In the genomic region with DNA sequence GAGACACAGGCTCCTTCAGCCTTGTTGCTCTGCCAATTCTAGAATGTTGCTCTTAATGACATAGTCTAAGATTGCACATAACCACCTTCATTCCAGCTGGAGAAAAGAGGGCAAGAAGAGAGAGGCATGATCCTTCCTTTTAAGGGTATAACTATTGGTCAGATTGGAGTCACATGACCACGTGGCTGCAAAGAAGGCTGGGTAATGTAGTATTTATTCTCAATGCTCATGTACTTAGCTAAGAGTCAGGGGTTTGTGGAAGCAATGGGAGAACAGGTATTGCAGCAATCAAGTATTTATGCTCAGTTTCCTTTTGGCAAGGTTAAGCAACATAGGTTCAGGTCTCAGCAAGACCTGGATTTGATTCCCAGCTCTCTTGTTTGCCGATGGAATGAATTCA, we compare ENCODE assay signal across 18 cellular contexts.
DNase-seq lines count a peak whose midpoint lies in the region; TF ChIP-seq lines count a peak whose summit lies in the region.
"Had no signal": no experiment of that assay in that cellular context is flagged by ENCODE, and none has a peak within 500 bp of the region (broad histone marks: within the 10 kb centered on the region; RNA-seq: fewer than 3 reads in every experiment).

No MANE protein-coding gene starts in this region.

- no peak overlapping the region for H3K27ac ChIP-seq in iPS DF 6.9 (ENCODE audit: low read length)
- H3K27ac ChIP-seq: BLaER1, upper lobe of left lung had no signal

- no peaks in the 10 kb centered on the region for H3K4me1 ChIP-seq in iPS DF 6.9 (ENCODE audit: control insufficient read depth, insufficient read depth, low read length)
- H3K4me1 ChIP-seq: BLaER1, upper lobe of left lung had no signal

- in situ Hi-C loops in T47D (cut with HindIII; ENCODE audit: low pct_unique_long_range_greater_than_20kb, low sequenced_read_pairs) (no loop called here), G401 (cut with HindIII; ENCODE audit: low sequenced_read_pairs) (no loop called here)

- no peaks in the 10 kb centered on the region for H3K36me3 ChIP-seq in H7 (replicated peaks; ENCODE audit: control insufficient read depth, insufficient read depth, low read length)
- H3K36me3 ChIP-seq in iPS DF 6.9 (ENCODE audit: control insufficient read depth, insufficient read depth, low read length) = no peaks in the 10 kb centered on the region
- H3K36me3 ChIP-seq: BLaER1, upper lobe of left lung had no signal

- no peak for TF ChIP-seq CTCF in NB4 (IDR thresholded peaks at IDR 0.05; ENCODE audit: low read depth, low read length)

- no peak for TF ChIP-seq POLR2A in NB4 (IDR thresholded peaks at IDR 0.05; ENCODE audit: extremely low read depth, insufficient read length)

- no peaks in the 10 kb centered on the region for H3K9me3 ChIP-seq in iPS DF 6.9 (ENCODE audit: control insufficient read depth, insufficient read depth, low read length)
- H3K9me3 ChIP-seq: BLaER1, upper lobe of left lung had no signal

- DNase-seq in H7 (peak; percentile 18), NB4 (ENCODE audit: low read depth) (peak; percentile 7), T47D (ENCODE audit: low read depth in 1 of 2, low spot score in 1 of 2) (peak; percentile 13 to 31), iPS DF 6.9 (ENCODE audit: low read depth, low spot score) (peak; percentile 11), G401 (ENCODE audit: low spot score) (no peak), NCI-H446 treated with DMSO at 0.1 percent for 48 hours (lab: John Stamatoyannopoulos, UW) (no peak)
- no peak for DNase-seq in stimulated activated CD4-positive, alpha-beta T cell treated with anti-CD3 and anti-CD28 coated beads, Interleukin-4, amount 100 ng/mL, for 1 hour
- DNase-seq in activated CD4-positive, alpha-beta T cell treated with anti-CD3 and anti-CD28 coated beads, Interleukin-2, amount 50 U/mL, for 4 hours = no peak
- DNase-seq: activated CD4-positive, alpha-beta memory T cell treated with anti-CD3 and anti-CD28 coated beads for 36 hours; activated naive CD8-positive, alpha-beta T cell treated with anti-CD3 and anti-CD28 coated beads, Interleukin-2, amount 50 U/mL, for 24 hours; activated T-cell treated with anti-CD3 and anti-CD28 coated beads, Interleukin-2, amount 50 U/mL, for 48 hours; DMS153; islet precursor cell; KG1; NCI-H345; stimulated activated naive CD4-positive, alpha-beta T cell; upper lobe of left lung had no signal

- H3K4me3 ChIP-seq in H7 (ENCODE audit: insufficient read depth, low read depth, low read length) (no peak overlapping the region), NB4 (ENCODE audit: low read depth, low read length) (no peak overlapping the region), iPS DF 6.9 (ENCODE audit: low read length) (no peak overlapping the region)
- H3K4me3 ChIP-seq: BLaER1, upper lobe of left lung had no signal

- WGBS in iPS DF 6.9 (ENCODE audit: insufficient coverage, insufficient read length) = no CpG with 5 or more reads among the region's 2 CpGs

- H3K27me3 ChIP-seq in H7 (ENCODE audit: control insufficient read depth, insufficient read depth, low read length) = no peaks in the 10 kb centered on the region
- no peaks in the 10 kb centered on the region for H3K27me3 ChIP-seq in iPS DF 6.9 (ENCODE audit: control insufficient read depth, insufficient read depth, low read length)
- H3K27me3 ChIP-seq: BLaER1, upper lobe of left lung had no signal

Comparison
In these comparisons a context has a peak if more than half of its experiments do, and no peak if none do; other contexts are left out.
1. DNase-seq: peak in H7 (single experiment), NB4 (single experiment), T47D (2 of 2) and iPS DF 6.9 (single experiment); none in stimulated activated CD4-positive, alpha-beta T cell treated with anti-CD3 and anti-CD28 coated beads, Interleukin-4, amount 100 ng/mL, for 1 hour (single experiment), G401 (single experiment), NCI-H446 treated with DMSO at 0.1 percent for 48 hours (single experiment) and activated CD4-positive, alpha-beta T cell treated with anti-CD3 and anti-CD28 coated beads, Interleukin-2, amount 50 U/mL, for 4 hours (0 of 2).